Comparison of ENCODE assay signal across 23 cellular contexts in genomic region chr3:41346698-41347097, GRCh38.
A peak's percentile ranks its signal among the peaks of the same experiment; 100 is the strongest.
DNase-seq lines count a peak whose midpoint lies in the region; ATAC-seq, FAIRE-seq and TF ChIP-seq lines count a peak whose summit lies in the region.
"Had no signal": no experiment of that assay in that cellular context is flagged by ENCODE, and none has a peak within 500 bp of the region (broad histone marks: within the 10 kb centered on the region; RNA-seq: fewer than 3 reads in every experiment).

No MANE protein-coding gene starts in this region.

- H3K36me3 ChIP-seq in astrocyte (ENCODE audit: insufficient read depth, low read length) = no peaks in the 10 kb centered on the region
- H3K36me3 ChIP-seq: Peyer's patch had no signal

- CTCF ChIA-PET in CD4-positive, alpha-beta T cell (lab: Charles Lee) = no interaction called here

- H3K36me3 Mint-ChIP-seq in astrocyte (ENCODE audit: low read depth, unreplicated experiment) = peaks cover 4% of the 10 kb centered on the region
- H3K36me3 Mint-ChIP-seq in activated T-cell treated with anti-CD3 and anti-CD28 coated beads, Interleukin-2, amount 50 U/mL, for 24 hours (ENCODE audit: low read depth) = peaks cover 4% of the 10 kb centered on the region
- H3K36me3 Mint-ChIP-seq in CD4-positive, alpha-beta T cell (ENCODE audit: low read depth) = no peaks in the 10 kb centered on the region

- H3K4me3 ChIP-seq in astrocyte (ENCODE audit: insufficient read depth, low read depth, low read length) (no peak overlapping the region), fibroblast of the aortic adventitia (ENCODE audit: low read depth, low read length) (no peak overlapping the region)
- H3K4me3 ChIP-seq: Peyer's patch, SK-N-MC had no signal

- H3K4me1 Mint-ChIP-seq in astrocyte (ENCODE audit: low read depth, unreplicated experiment) = peaks cover 15% of the 10 kb centered on the region
- H3K4me1 Mint-ChIP-seq in activated T-cell treated with anti-CD3 and anti-CD28 coated beads, Interleukin-2, amount 50 U/mL, for 24 hours (ENCODE audit: low read depth) = peaks cover 3% of the 10 kb centered on the region
- no peaks in the 10 kb centered on the region for H3K4me1 Mint-ChIP-seq in CD4-positive, alpha-beta T cell (ENCODE audit: low read depth)

- ATAC-seq in CD4-positive, alpha-beta T cell (ENCODE audit: poor library complexity) = no peak
- ATAC-seq: Right ventricle myocardium inferior had no signal

- no peaks in the 10 kb centered on the region for H3K79me2 ChIP-seq in astrocyte (ENCODE audit: insufficient read depth, low read length)

- H2AFZ ChIP-seq in astrocyte (ENCODE audit: low read depth, low read length) = no peak overlapping the region

- POLR2A ChIA-PET in CD4-positive, alpha-beta T cell (lab: Charles Lee) = no interaction called here

- peaks cover 14% of the 10 kb centered on the region for H3K9me3 Mint-ChIP-seq in astrocyte (ENCODE audit: unreplicated experiment)
- H3K9me3 Mint-ChIP-seq in activated T-cell treated with anti-CD3 and anti-CD28 coated beads, Interleukin-2, amount 50 U/mL, for 24 hours = peaks cover 11% of the 10 kb centered on the region
- peaks cover 3% of the 10 kb centered on the region for H3K9me3 Mint-ChIP-seq in CD4-positive, alpha-beta T cell

- H3K27me3 Mint-ChIP-seq in astrocyte (ENCODE audit: low read depth, unreplicated experiment) = no peaks in the 10 kb centered on the region
- no peaks in the 10 kb centered on the region for H3K27me3 Mint-ChIP-seq in activated T-cell treated with anti-CD3 and anti-CD28 coated beads, Interleukin-2, amount 50 U/mL, for 24 hours
- no peaks in the 10 kb centered on the region for H3K27me3 Mint-ChIP-seq in CD4-positive, alpha-beta T cell
- H3K27me3 Mint-ChIP-seq: CD4-positive, alpha-beta memory T cell had no signal

- no peaks in the 10 kb centered on the region for H4K20me1 ChIP-seq in astrocyte (ENCODE audit: insufficient read depth, low read length)

- peak; percentile 28 for DNase-seq in A172 (ENCODE audit: low spot score)
- peak; percentile 51 for DNase-seq in HCEC 1CT
- DNase-seq in astrocyte (ENCODE audit: low read depth) = peak; percentile 25
- peak; percentile 15 for DNase-seq in fibroblast of the aortic adventitia (ENCODE audit: low read depth)
- DNase-seq in MV-4-11 (lab: John Stamatoyannopoulos, UW) = no peak
- DNase-seq in effector CD8-positive, alpha-beta T cell (lab: John Stamatoyannopoulos, UW) = no peak
- DNase-seq in activated T-cell treated with anti-CD3 and anti-CD28 coated beads, Interleukin-2, amount 50 U/mL, for 24 hours = no peak
- no peak for DNase-seq in CD4-positive, alpha-beta T cell
- DNase-seq: 8988T; CD4-positive, alpha-beta memory T cell; DMS153; NCI-H1048; NCI-H1436 treated with DMSO at 0.1 percent for 48 hours; NCI-H2029 treated with DMSO at 0.1 percent for 48 hours; NCI-H2171 treated with DMSO at 0.1 percent for 48 hours; NCI-H446; NCI-H69; Peyer's patch had no signal

- H3K27me3 ChIP-seq in astrocyte (ENCODE audit: insufficient read depth, low read length) = no peaks in the 10 kb centered on the region
- H3K27me3 ChIP-seq in CD4-positive, alpha-beta T cell (ENCODE audit: control insufficient read depth, insufficient read depth, low read length) = no peaks in the 10 kb centered on the region
- H3K27me3 ChIP-seq: Peyer's patch had no signal

- H3K4me2 ChIP-seq in astrocyte (ENCODE audit: low read length) = no peak overlapping the region

- no peak overlapping the region for H3K27ac Mint-ChIP-seq in astrocyte (ENCODE audit: unreplicated experiment)
- no peak overlapping the region for H3K27ac Mint-ChIP-seq in activated T-cell treated with anti-CD3 and anti-CD28 coated beads, Interleukin-2, amount 50 U/mL, for 24 hours
- no peak overlapping the region for H3K27ac Mint-ChIP-seq in CD4-positive, alpha-beta T cell
- H3K27ac Mint-ChIP-seq: CD4-positive, alpha-beta memory T cell had no signal

- intact Hi-C loops in CD4-positive, alpha-beta T cell (cut with DNase I, micrococcal nuclease) = no loop called here

- no peaks in the 10 kb centered on the region for H3K4me1 ChIP-seq in astrocyte (ENCODE audit: insufficient read depth, low read length)
- H3K4me1 ChIP-seq: Peyer's patch had no signal

- no peak overlapping the region for H3K27ac ChIP-seq in astrocyte (ENCODE audit: low read depth, low read length)
- H3K27ac ChIP-seq in CD4-positive, alpha-beta T cell (ENCODE audit: low read depth, low read length) = no peak overlapping the region
- H3K27ac ChIP-seq: HL-60, Peyer's patch, SK-N-MC had no signal

- no peak overlapping the region for H3K9ac ChIP-seq in astrocyte (ENCODE audit: low read length)

- FAIRE-seq in astrocyte (lab: Jason Lieb, UNC) = peak; percentile 43
- FAIRE-seq: GM12892, GM18507 had no signal

- no peak for TF ChIP-seq CTCF in astrocyte (IDR thresholded peaks at IDR 0.05; ENCODE audit: insufficient read depth, low read depth, low read length)
- TF ChIP-seq CTCF in fibroblast of the aortic adventitia (IDR thresholded peaks at IDR 0.05; ENCODE audit: insufficient read depth, low read length) = no peak
- no peak for TF ChIP-seq CTCF in CD4-positive, alpha-beta T cell (IDR thresholded peaks at IDR 0.05)

- H3K9me3 ChIP-seq in astrocyte (ENCODE audit: insufficient read depth, low read depth, low read length) = no peaks in the 10 kb centered on the region
- no peaks in the 10 kb centered on the region for H3K9me3 ChIP-seq in CD4-positive, alpha-beta T cell (ENCODE audit: control insufficient read depth, low read length)
- H3K9me3 ChIP-seq: Peyer's patch had no signal

- H3K4me3 Mint-ChIP-seq in astrocyte (ENCODE audit: unreplicated experiment) = no peak overlapping the region
- H3K4me3 Mint-ChIP-seq in activated T-cell treated with anti-CD3 and anti-CD28 coated beads, Interleukin-2, amount 50 U/mL, for 24 hours = no peak overlapping the region
- no peak overlapping the region for H3K4me3 Mint-ChIP-seq in CD4-positive, alpha-beta T cell
- H3K4me3 Mint-ChIP-seq: CD4-positive, alpha-beta memory T cell had no signal

Comparison
In these comparisons a context has a peak if more than half of its experiments do, and no peak if none do; other contexts are left out.
1. DNase-seq: peak in A172 (single experiment), HCEC 1CT (single experiment), astrocyte (single experiment) and fibroblast of the aortic adventitia (single experiment); none in MV-4-11 (single experiment), effector CD8-positive, alpha-beta T cell (single experiment), activated T-cell treated with anti-CD3 and anti-CD28 coated beads, Interleukin-2, amount 50 U/mL, for 24 hours (single experiment) and CD4-positive, alpha-beta T cell (0 of 10).